Comparison of ENCODE assay signal across 8 cellular contexts in the genomic region with DNA sequence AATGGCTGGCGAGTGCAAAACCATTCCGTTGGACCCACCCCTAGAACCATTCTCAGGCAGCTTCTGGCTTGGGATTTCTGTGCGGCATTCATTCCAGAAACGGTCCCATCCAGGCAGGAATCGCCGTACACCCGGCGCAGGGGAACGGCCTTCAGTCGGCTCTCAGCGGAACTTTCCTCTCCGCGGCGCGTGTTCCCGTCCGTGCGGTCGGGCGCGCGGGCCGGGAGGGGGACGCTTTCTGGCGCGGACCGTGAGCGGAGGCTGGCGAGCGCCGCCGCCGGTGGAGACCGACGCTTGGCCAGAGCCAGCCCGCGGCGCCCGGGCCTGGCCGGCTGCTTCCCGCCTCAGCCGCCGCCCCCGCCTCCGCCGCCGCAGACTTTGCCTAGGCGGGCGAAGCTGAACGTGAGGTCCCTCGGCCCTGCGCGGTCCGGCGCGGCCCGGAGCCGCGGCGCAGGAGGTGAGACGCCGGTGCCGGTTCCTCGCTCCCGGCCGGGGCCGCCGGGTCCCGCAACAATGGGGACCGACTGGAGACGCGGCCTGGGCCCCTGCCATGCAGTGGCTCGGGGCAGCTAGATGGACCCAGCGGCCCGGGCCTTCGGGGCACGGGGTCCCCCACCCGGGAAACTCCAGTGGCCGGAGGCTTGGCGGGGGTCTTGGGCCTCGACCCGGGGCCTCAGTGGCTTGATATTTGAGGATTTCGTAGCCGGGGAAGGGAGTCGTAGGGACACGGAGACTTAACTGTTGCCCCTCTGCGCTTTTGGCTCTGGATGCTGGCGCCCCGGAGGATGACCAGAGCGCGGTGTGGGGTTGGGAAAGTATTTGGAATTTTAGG. TPM values are rescaled to one million over a fixed set of nuclear protein-coding genes. Genes with fewer than 3 reads are reported as not detected.
DNase-seq lines count a peak whose midpoint lies in the region; ATAC-seq and TF ChIP-seq lines count a peak whose summit lies in the region.

A gene with protein sequence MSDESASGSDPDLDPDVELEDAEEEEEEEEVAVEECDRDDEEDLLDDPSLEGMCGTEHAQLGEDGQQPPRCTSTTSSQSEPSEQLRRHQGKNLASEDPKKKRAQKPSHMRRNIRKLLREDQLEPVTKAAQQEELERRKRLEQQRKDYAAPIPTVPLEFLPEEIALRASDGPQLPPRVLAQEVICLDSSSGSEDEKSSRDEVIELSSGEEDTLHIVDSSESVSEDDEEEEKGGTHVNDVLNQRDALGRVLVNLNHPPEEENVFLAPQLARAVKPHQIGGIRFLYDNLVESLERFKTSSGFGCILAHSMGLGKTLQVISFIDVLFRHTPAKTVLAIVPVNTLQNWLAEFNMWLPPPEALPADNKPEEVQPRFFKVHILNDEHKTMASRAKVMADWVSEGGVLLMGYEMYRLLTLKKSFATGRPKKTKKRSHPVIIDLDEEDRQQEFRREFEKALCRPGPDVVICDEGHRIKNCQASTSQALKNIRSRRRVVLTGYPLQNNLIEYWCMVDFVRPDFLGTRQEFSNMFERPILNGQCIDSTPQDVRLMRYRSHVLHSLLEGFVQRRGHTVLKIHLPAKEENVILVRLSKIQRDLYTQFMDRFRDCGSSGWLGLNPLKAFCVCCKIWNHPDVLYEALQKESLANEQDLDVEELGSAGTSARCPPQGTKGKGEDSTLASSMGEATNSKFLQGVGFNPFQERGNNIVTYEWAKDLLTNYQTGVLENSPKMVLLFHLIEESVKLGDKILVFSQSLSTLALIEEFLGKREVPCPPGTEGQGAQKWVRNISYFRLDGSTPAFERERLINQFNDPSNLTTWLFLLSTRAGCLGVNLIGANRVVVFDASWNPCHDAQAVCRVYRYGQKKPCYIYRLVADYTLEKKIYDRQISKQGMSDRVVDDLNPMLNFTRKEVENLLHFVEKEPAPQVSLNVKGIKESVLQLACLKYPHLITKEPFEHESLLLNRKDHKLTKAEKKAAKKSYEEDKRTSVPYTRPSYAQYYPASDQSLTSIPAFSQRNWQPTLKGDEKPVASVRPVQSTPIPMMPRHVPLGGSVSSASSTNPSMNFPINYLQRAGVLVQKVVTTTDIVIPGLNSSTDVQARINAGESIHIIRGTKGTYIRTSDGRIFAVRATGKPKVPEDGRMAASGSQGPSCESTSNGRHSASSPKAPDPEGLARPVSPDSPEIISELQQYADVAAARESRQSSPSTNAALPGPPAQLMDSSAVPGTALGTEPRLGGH (N-terminal part only) (plus strand): TSS at position 261 of the 832 bp plus-strand sequence. CDS start 51,702 bp downstream, outside the sequence.

- no peaks in the 10 kb centered on the region for H3K27me3 ChIP-seq in hepatocyte

- no peaks in the 10 kb centered on the region for H3K36me3 ChIP-seq in hepatocyte (replicated peaks; ENCODE audit: insufficient read depth, low read depth)

- H4K20me1 ChIP-seq in hepatocyte (ENCODE audit: insufficient read depth, poor library complexity, severe bottlenecking), result peaks cover 13% of the 10 kb centered on the region

- in situ Hi-C loops in astrocyte of the cerebellum (cut with HindIII; ENCODE audit: low sequenced_read_pairs), result no loop called here

- H3K4me3 ChIP-seq in GM12875 (ENCODE audit: low read depth, low read length) (peak within 1 kb of the TSS; percentile 88), astrocyte of the cerebellum (ENCODE audit: low read depth, low read length) (peak within 1 kb of the TSS; percentile 86), hepatocyte (peak within 1 kb of the TSS; percentile 93)

- H3K27ac ChIP-seq in hepatocyte, result peak within 1 kb of the TSS; percentile 98

- H2AFZ ChIP-seq in hepatocyte, result peak within 1 kb of the TSS; percentile 98

- WGBS in hepatocyte (ENCODE audit: low lambda C conversion rate, missing lambda C conversion rate), result 1% methylated on average over 54 of the region's 91 CpGs

- peaks cover 9% of the 10 kb centered on the region for H3K4me1 ChIP-seq in hepatocyte (ENCODE audit: insufficient read depth)

- H3K9me2 ChIP-seq in hepatocyte (replicated peaks; ENCODE audit: insufficient read depth), result no peaks in the 10 kb centered on the region

- peaks cover 50% of the 10 kb centered on the region for H3K79me2 ChIP-seq in hepatocyte

- H3K9me3 ChIP-seq in hepatocyte (ENCODE audit: low read depth), result no peaks in the 10 kb centered on the region

- peak within 1 kb of the TSS; percentile 95 for H3K4me2 ChIP-seq in hepatocyte

- DNase-seq in NCI-H1105 (lab: John Stamatoyannopoulos, UW), result peak; percentile 41
- peak; percentile 68 for DNase-seq in T-helper 9 cell
- peak; percentile 62 for DNase-seq in astrocyte of the cerebellum (ENCODE audit: low read depth)
- peak; percentile 93 for DNase-seq in hepatocyte (ENCODE audit: low spot score)
- peak; percentile 89 for DNase-seq in retina

- no peak; the same call in 1 of the 2 replicates for TF ChIP-seq CTCF in GM12875 (IDR thresholded peaks at IDR 0.05; ENCODE audit: borderline replicate concordance, insufficient read depth, low read depth, low read length)
- TF ChIP-seq CTCF in astrocyte of the cerebellum (IDR thresholded peaks at IDR 0.05; ENCODE audit: low read depth, low read length, missing control alignments), result peak; percentile 16
- TF ChIP-seq CTCF in hepatocyte (IDR thresholded peaks at IDR 0.05; ENCODE audit: poor library complexity), result peak; percentile 27

- ATAC-seq in HG02571 (IDR thresholded peaks at IDR 0.05; ENCODE audit: unreplicated experiment) (peak; percentile 65), GM19328 (IDR thresholded peaks at IDR 0.05; ENCODE audit: unreplicated experiment) (no peak)

RNA-seq across cellular contexts. Expression of the gene that starts here (rescaled TPM):
- total RNA-seq in hepatocyte, result 13.8 and 17.5 TPM in 2 replicates
- 8.9 and 10.8 TPM in 2 replicates for polyA plus RNA-seq in hepatocyte

Comparison
In these comparisons a context has a peak if more than half of its experiments do, and no peak if none do; other contexts are left out.
1. DNase-seq: peak in every context shown above with its lines; median percentile 93 in hepatocyte; 89 in retina; 68 in T-helper 9 cell; 62 in astrocyte of the cerebellum; 41 in NCI-H1105.